In the genomic region with DNA sequence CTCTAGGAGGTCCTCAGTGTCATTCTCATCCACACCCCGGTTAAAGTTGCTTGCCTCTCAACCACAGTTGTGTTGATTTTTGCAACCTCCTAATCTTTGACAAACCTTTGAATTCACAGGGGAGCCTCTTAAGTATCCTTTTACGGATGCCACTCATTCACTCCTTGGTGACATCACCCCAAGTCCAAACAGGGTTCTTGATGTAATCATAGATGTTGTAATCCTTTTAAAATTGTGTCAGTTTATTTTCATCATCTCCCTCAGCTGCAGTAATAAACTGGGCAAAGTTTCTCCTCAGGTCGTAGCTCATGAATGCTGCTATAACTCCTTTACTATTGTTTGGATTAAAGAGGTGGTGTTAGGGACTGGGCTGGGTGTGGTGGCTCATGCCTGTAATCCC, we compare ENCODE assay signal across 22 cellular contexts.
"Had no signal": no experiment of that assay in that cellular context is flagged by ENCODE, and none has a peak within 500 bp of the region (broad histone marks: within the 10 kb centered on the region; RNA-seq: fewer than 3 reads in every experiment).

No MANE protein-coding gene starts in this region.

- H3K9me3 ChIP-seq: colonic mucosa, gastrocnemius medialis, heart left ventricle, ovary, psoas muscle, suprapubic skin, transverse colon, uterus had no signal

- H3K4me3 ChIP-seq: colonic mucosa, gastrocnemius medialis, heart left ventricle, ovary, psoas muscle, suprapubic skin, transverse colon, uterus had no signal

- H3K4me1 ChIP-seq: colonic mucosa, gastrocnemius medialis, heart left ventricle, psoas muscle, suprapubic skin, transverse colon, uterus had no signal

- DNase-seq: activated B cell treated with CpG ODN at 0.5 μM for 24 hours; activated CD4-positive, alpha-beta memory T cell treated with anti-CD3 and anti-CD28 coated beads for 36 hours; activated CD4-positive, alpha-beta T cell treated with anti-CD3 and anti-CD28 coated beads for 4 hours; activated T-cell treated with anti-CD3 and anti-CD28 coated beads for 4 hours; amygdala; colonic mucosa; endodermal cell; gastrocnemius medialis; heart left ventricle; immature natural killer cell; mesendoderm; naive thymus-derived CD8-positive, alpha-beta T cell; ovary; psoas muscle; right cardiac atrium; small intestine; stimulated activated CD4-positive, alpha-beta T cell treated with anti-CD3 and anti-CD28 coated beads, Interleukin-15, amount 100 ng/mL, for 24 hours; stimulated activated CD4-positive, alpha-beta T cell treated with anti-CD3 and anti-CD28 coated beads, Interleukin-2, amount 100 ng/mL, for 48 hours; stimulated activated naive CD8-positive, alpha-beta T cell treated with anti-CD3 and anti-CD28 coated beads, Interleukin-15, amount 100 ng/mL, for 72 hours; transverse colon; uterus had no signal

- H3K27me3 ChIP-seq: colonic mucosa, gastrocnemius medialis, heart left ventricle, ovary, suprapubic skin, transverse colon, uterus had no signal

- H3K36me3 ChIP-seq: colonic mucosa, gastrocnemius medialis, heart left ventricle, ovary, suprapubic skin, transverse colon, uterus had no signal

- H3K27ac ChIP-seq: colonic mucosa, gastrocnemius medialis, heart left ventricle, ovary, psoas muscle, suprapubic skin, transverse colon, uterus had no signal
